ENCODE assay signal across 26 cellular contexts in genomic region chr21:23543334-23543733, GRCh38.
"Had no signal": no experiment of that assay in that cellular context is flagged by ENCODE, and none has a peak within 500 bp of the region (broad histone marks: within the 10 kb centered on the region; RNA-seq: fewer than 3 reads in every experiment).

No MANE protein-coding gene starts in this region.

- FAIRE-seq: pancreas, small intestine had no signal

- H3K36me3 ChIP-seq: neutrophil, pancreas, stomach, suprapubic skin, transverse colon, uterus had no signal

- H3K36me3 Mint-ChIP-seq: activated CD4-positive, alpha-beta memory T cell treated with anti-CD3 and anti-CD28 coated beads for 36 hours; brain; immature natural killer cell; stimulated activated memory B cell treated with anti-CD40 and anti-IgM and Interleukin-4, amounts not matched to agents 10 μg/mL and 1 μg/mL and 100 μg/mL, for 72 hours had no signal

- H3K79me2 ChIP-seq: hepatocyte had no signal

- ATAC-seq: activated naive CD8-positive, alpha-beta T cell treated with anti-CD3 and anti-CD28 coated beads, Interleukin-2, amount 50 U/mL, for 24 hours; activated T-cell treated with anti-CD3 and anti-CD28 coated beads, Interleukin-2, amount 50 U/mL, for 72 hours; foreskin keratinocyte; sciatic nerve; stimulated activated memory B cell treated with anti-CD40 and anti-IgM and Interleukin-4, amounts not matched to agents 10 μg/mL and 1 μg/mL and 100 μg/mL, for 72 hours had no signal

- H3K9me3 ChIP-seq: neutrophil, pancreas, stomach, suprapubic skin, uterus had no signal

- H3K27me3 ChIP-seq: foreskin keratinocyte, hepatocyte, neutrophil, pancreas, stomach, suprapubic skin, transverse colon, uterus had no signal

- H3K4me1 Mint-ChIP-seq: activated naive CD8-positive, alpha-beta T cell treated with anti-CD3 and anti-CD28 coated beads, Interleukin-2, amount 50 U/mL, for 24 hours; brain; immature natural killer cell; nephron; stimulated activated memory B cell treated with anti-CD40 and anti-IgM and Interleukin-4, amounts not matched to agents 10 μg/mL and 1 μg/mL and 100 μg/mL, for 72 hours had no signal

- H3K27me3 Mint-ChIP-seq: activated CD4-positive, alpha-beta memory T cell treated with anti-CD3 and anti-CD28 coated beads for 36 hours; activated naive CD8-positive, alpha-beta T cell treated with anti-CD3 and anti-CD28 coated beads, Interleukin-2, amount 50 U/mL, for 24 hours; stimulated activated memory B cell treated with anti-CD40 and anti-IgM and Interleukin-4, amounts not matched to agents 10 μg/mL and 1 μg/mL and 100 μg/mL, for 72 hours had no signal

- H3K27ac Mint-ChIP-seq: activated CD4-positive, alpha-beta memory T cell treated with anti-CD3 and anti-CD28 coated beads for 36 hours; activated naive CD8-positive, alpha-beta T cell treated with anti-CD3 and anti-CD28 coated beads, Interleukin-2, amount 50 U/mL, for 24 hours; activated T-cell treated with anti-CD3 and anti-CD28 coated beads, Interleukin-2, amount 50 U/mL, for 72 hours; brain; immature natural killer cell; nephron; stimulated activated memory B cell treated with anti-CD40 and anti-IgM and Interleukin-4, amounts not matched to agents 10 μg/mL and 1 μg/mL and 100 μg/mL, for 72 hours; T-helper 1 cell treated with Interleukin-12 subunit alpha and Interleukin-12 subunit beta and Interleukin-4 antibody, amounts not matched to agents 30 μg/mL and 1 μg/mL, for 36 hours had no signal

- H3K4me1 ChIP-seq: foreskin keratinocyte, pancreas, stomach, suprapubic skin, transverse colon, uterus had no signal

- H3K4me3 ChIP-seq: hepatocyte, pancreas, stomach, suprapubic skin, transverse colon, uterus had no signal

- H3K9me3 Mint-ChIP-seq: activated naive CD8-positive, alpha-beta T cell treated with anti-CD3 and anti-CD28 coated beads, Interleukin-2, amount 50 U/mL, for 24 hours; nephron; stimulated activated memory B cell treated with anti-CD40 and anti-IgM and Interleukin-4, amounts not matched to agents 10 μg/mL and 1 μg/mL and 100 μg/mL, for 72 hours; T-helper 1 cell treated with Interleukin-12 subunit alpha and Interleukin-12 subunit beta and Interleukin-4 antibody, amounts not matched to agents 30 μg/mL and 1 μg/mL, for 36 hours had no signal

- DNase-seq: activated CD4-positive, alpha-beta memory T cell treated with anti-CD3 and anti-CD28 coated beads for 36 hours; activated CD4-positive, alpha-beta T cell treated with anti-CD3 and anti-CD28 coated beads for 48 hours; activated effector memory CD4-positive, alpha-beta T cell treated with Interleukin-2 at 50 U/mL for 16 hours; activated naive CD4-positive, alpha-beta T cell treated with anti-CD3 and anti-CD28 coated beads, Interleukin-2, amount 50 U/mL, for 16 hours; activated naive CD8-positive, alpha-beta T cell treated with anti-CD3 and anti-CD28 coated beads, Interleukin-2, amount 50 U/mL, for 24 hours; activated T-cell treated with anti-CD3 and anti-CD28 coated beads, Interleukin-2, amount 50 U/mL, for 72 hours; aorta; caudate nucleus; effector memory CD4-positive, alpha-beta T cell; foreskin keratinocyte; immature natural killer cell; mesenchymal stem cell; small intestine; stimulated activated CD4-positive, alpha-beta T cell treated with anti-CD3 and anti-CD28 coated beads, Interleukin-2, amount 100 ng/mL, for 24 hours; stomach; transverse colon; uterus had no signal

- H3K27ac ChIP-seq: foreskin keratinocyte, hepatocyte, neutrophil, pancreas, stomach, suprapubic skin, transverse colon, uterus had no signal

- H2AFZ ChIP-seq: hepatocyte had no signal

- H3K4me3 Mint-ChIP-seq: activated CD4-positive, alpha-beta memory T cell treated with anti-CD3 and anti-CD28 coated beads for 36 hours; activated naive CD8-positive, alpha-beta T cell treated with anti-CD3 and anti-CD28 coated beads, Interleukin-2, amount 50 U/mL, for 24 hours; activated T-cell treated with anti-CD3 and anti-CD28 coated beads, Interleukin-2, amount 50 U/mL, for 72 hours; brain; immature natural killer cell; nephron; stimulated activated memory B cell treated with anti-CD40 and anti-IgM and Interleukin-4, amounts not matched to agents 10 μg/mL and 1 μg/mL and 100 μg/mL, for 72 hours; T-helper 1 cell treated with Interleukin-12 subunit alpha and Interleukin-12 subunit beta and Interleukin-4 antibody, amounts not matched to agents 30 μg/mL and 1 μg/mL, for 36 hours had no signal

- H3K4me2 ChIP-seq: hepatocyte had no signal
